In the genomic region with DNA sequence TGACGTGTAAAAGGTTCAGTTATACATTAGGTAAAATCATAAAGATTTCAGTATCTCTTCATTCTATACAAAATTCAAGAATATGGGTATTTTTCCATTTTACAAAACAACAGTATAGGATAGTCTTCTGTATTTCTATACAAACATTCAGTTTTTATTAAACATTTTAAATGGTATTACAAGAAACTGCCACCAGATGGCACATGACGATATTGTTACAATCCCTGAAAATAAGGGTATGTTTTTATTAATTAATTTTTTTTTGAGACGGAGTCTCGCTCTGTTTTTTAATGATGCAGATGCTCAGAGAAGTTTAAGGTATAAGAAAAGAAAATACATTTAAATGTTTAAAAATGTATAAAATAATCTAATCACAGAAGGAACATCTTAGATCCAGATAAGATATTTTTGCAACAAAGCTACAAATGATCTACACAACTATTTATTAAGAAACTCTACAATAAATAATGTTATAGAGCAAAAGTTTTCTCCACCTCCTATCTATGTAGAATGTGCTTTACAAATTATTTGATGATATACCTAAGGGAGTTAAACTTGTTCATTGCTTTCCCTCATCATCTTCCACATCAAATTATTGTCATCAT, we compare ENCODE assay signal across 9 cellular contexts.
A peak's percentile ranks its signal among the peaks of the same experiment; 100 is the strongest.
DNase-seq lines count a peak whose midpoint lies in the region; ATAC-seq, FAIRE-seq and TF ChIP-seq lines count a peak whose summit lies in the region.
"Had no signal": no experiment of that assay in that cellular context is flagged by ENCODE, and none has a peak within 500 bp of the region (broad histone marks: within the 10 kb centered on the region; RNA-seq: fewer than 3 reads in every experiment).

No MANE protein-coding gene starts in this region.

- no peaks in the 10 kb centered on the region for H3K4me1 Mint-ChIP-seq in nephron

- peak; percentile 46 for DNase-seq in DMS79 treated with DMSO at 0.1 percent for 48 hours (lab: John Stamatoyannopoulos, UW)
- no peak for DNase-seq in DMS79 (lab: John Stamatoyannopoulos, UW)
- DNase-seq in HFF-Myc (ENCODE audit: extremely low read depth, low read depth): no peak
- peak; percentile 43 for DNase-seq in RCC 7860 (ENCODE audit: low spot score)
- DNase-seq in GF-D8 (lab: John Stamatoyannopoulos, UW): no peak

- no peaks in the 10 kb centered on the region for H3K27me3 ChIP-seq in endocrine pancreas (ENCODE audit: control insufficient read depth, insufficient read depth, low read length)
- H3K27me3 ChIP-seq: BLaER1 had no signal

- H3K27ac Mint-ChIP-seq in nephron: no peak overlapping the region

- no peaks in the 10 kb centered on the region for H3K4me1 ChIP-seq in endocrine pancreas (ENCODE audit: control insufficient read depth, insufficient read depth, low read length)
- H3K4me1 ChIP-seq: BLaER1 had no signal

- TF ChIP-seq CTCF in HFF-Myc (IDR thresholded peaks at IDR 0.05; ENCODE audit: low read depth, low read length, missing control alignments) (peak; percentile 8), nephron (IDR thresholded peaks at IDR 0.05; ENCODE audit: unreplicated experiment in 3 of 3) (peak; percentile 37 to 72 (median 49))

- no peak overlapping the region for H3K9ac ChIP-seq in endocrine pancreas (ENCODE audit: control insufficient read depth, insufficient read depth, low read length)
- H3K9ac ChIP-seq: BLaER1 had no signal

- no peak overlapping the region for H3K4me3 ChIP-seq in HFF-Myc (replicated peaks; ENCODE audit: low read depth, low read length)
- peak overlapping the region; percentile 22 for H3K4me3 ChIP-seq in endocrine pancreas (ENCODE audit: control insufficient read depth, insufficient read depth, low read length)
- H3K4me3 ChIP-seq: BLaER1 had no signal

- H3K9me3 Mint-ChIP-seq in nephron: peaks cover 3% of the 10 kb centered on the region

- H3K9me3 ChIP-seq in endocrine pancreas (ENCODE audit: control insufficient read depth, low read length): no peaks in the 10 kb centered on the region
- H3K9me3 ChIP-seq: BLaER1 had no signal

- no peaks in the 10 kb centered on the region for H3K36me3 ChIP-seq in endocrine pancreas (ENCODE audit: control insufficient read depth, insufficient read depth, low read length)
- H3K36me3 ChIP-seq: BLaER1 had no signal

- peaks cover 10% of the 10 kb centered on the region for H3K27me3 Mint-ChIP-seq in nephron (ENCODE audit: low read depth)

- peak; percentile 91 for FAIRE-seq in RCC 7860 (lab: Jason Lieb, UNC)

- no peak overlapping the region for H3K4me3 Mint-ChIP-seq in nephron

- no peak for ATAC-seq in HG03571 (IDR thresholded peaks at IDR 0.05; ENCODE audit: unreplicated experiment)

- H3K36me3 Mint-ChIP-seq in nephron (ENCODE audit: low read depth): no peaks in the 10 kb centered on the region

Comparison
In these comparisons a context has a peak if more than half of its experiments do, and no peak if none do; other contexts are left out.
1. DNase-seq: peak in DMS79 treated with DMSO at 0.1 percent for 48 hours (single experiment) and RCC 7860 (single experiment); none in DMS79 (single experiment), HFF-Myc (single experiment) and GF-D8 (single experiment).